Comparison of ENCODE assay signal across 11 cellular contexts in genomic region chr11:76668362-76669155, GRCh38. TPM values are rescaled to one million over a fixed set of nuclear protein-coding genes. Genes with fewer than 3 reads are reported as not detected.
DNase-seq lines count a peak whose midpoint lies in the region; ATAC-seq, FAIRE-seq and TF ChIP-seq lines count a peak whose summit lies in the region.
"Had no signal": no experiment of that assay in that cellular context is flagged by ENCODE, and none has a peak within 500 bp of the region (broad histone marks: within the 10 kb centered on the region; RNA-seq: fewer than 3 reads in every experiment).

No MANE protein-coding gene starts in this region.

- no peak for ATAC-seq in K562
- ATAC-seq in stimulated activated naive B cell treated with anti-CD40 and anti-IgM and Interleukin-4, amounts not matched to agents 10 μg/mL and 1 μg/mL and 100 μg/mL, for 72 hours (replicated peaks): no peak

- H3K9me3 Mint-ChIP-seq in stimulated activated naive B cell treated with anti-CD40 and anti-IgM and Interleukin-4, amounts not matched to agents 10 μg/mL and 1 μg/mL and 100 μg/mL, for 72 hours: no peaks in the 10 kb centered on the region

- BruUV-seq in K562 (replicated peaks; lab: Mats Ljungman, UMichigan): no TSS peak

- TF ChIP-seq EP300 in K562 (IDR thresholded peaks at IDR 0.05; ENCODE audit: low read length): no peak

- TF ChIP-seq POLR2A in K562 (conservative IDR thresholded peaks at IDR 0.05) (no peak), lower leg skin (IDR thresholded peaks at IDR 0.05) (no peak)

- H2AFZ ChIP-seq in K562 (ENCODE audit: low read depth, low read length): no peak overlapping the region

- no peak for FAIRE-seq in K562 (lab: Jason Lieb, UNC)
- FAIRE-seq: TTC549 had no signal

- intact Hi-C loops in K562 (cut with micrococcal nuclease): no loop called here
- intact Hi-C loops in lower leg skin (cut with DNase I; ENCODE audit: low total_unique reads): no loop called here

- H3K4me1 ChIP-seq in HUES6 (ENCODE audit: control insufficient read depth, insufficient read depth, low read length) (peaks cover 22% of the 10 kb centered on the region; the same call in 1 of the 2 replicates), K562 (replicated peaks in 1 of 2; ENCODE audit: control insufficient read depth in 2 of 2, insufficient read depth in 2 of 2, low read length in 2 of 2) (peaks cover 18 to 39% of the 10 kb centered on the region in 2 experiments; a peak in 4 of 5 replicates)

- H3K9ac ChIP-seq in HUES6 (ENCODE audit: low read length) (peak overlapping the region; percentile 24), K562 (ENCODE audit: insufficient read depth in 1 of 2, low read depth in 2 of 2, low read length in 2 of 2) (0 out of 4 replicates have a peak overlapping the region, but pooled peaks of 1 of the 2 experiments have one; percentile 7)

- in situ Hi-C loops in K562 (cut with MboI): no loop called here

- 0 out of 2 replicates have a peak, but pooled peaks cover 18% of the 10 kb centered on the region for H4K20me1 ChIP-seq in K562 (replicated peaks; ENCODE audit: control insufficient read depth, insufficient read depth, low read length)

- H3K4me1 Mint-ChIP-seq in stimulated activated naive B cell treated with anti-CD40 and anti-IgM and Interleukin-4, amounts not matched to agents 10 μg/mL and 1 μg/mL and 100 μg/mL, for 72 hours: peaks cover 76 to 89% of the 10 kb centered on the region in 2 donors

- no peak overlapping the region for H3K27ac ChIP-seq in HUES6 (ENCODE audit: low read depth, low read length)
- no peak overlapping the region for H3K27ac ChIP-seq in K562 (ENCODE audit: extremely low read depth, low read depth, low read length)

- no peak for TF ChIP-seq RAD21 in K562 (CRISPR knock-in tag; conservative IDR thresholded peaks at IDR 0.05 in 1 of 2, IDR thresholded peaks at IDR 0.05 in 1 of 2)

- H3K4me2 ChIP-seq in K562 (ENCODE audit: insufficient read depth, low read length): no peak overlapping the region

- H3K36me3 ChIP-seq in HUES6 (ENCODE audit: control insufficient read depth, insufficient read depth, low read length): no peaks in the 10 kb centered on the region
- no peaks in the 10 kb centered on the region for H3K36me3 ChIP-seq in K562 (ENCODE audit: control insufficient read depth, insufficient read depth, low read length)

- CTCF ChIA-PET in K562 (lab: Yijun Ruan, JAX; ENCODE audit: low intra/inter-chr PET ratio): no interaction called here

- POLR2A ChIA-PET in K562 (lab: Yijun Ruan, JAX): interaction anchor here (0.6 to 0.9 kb wide), 2 partner anchors 12 to 14 kb away, joined by 3 to 4 read pairs; no protein-coding TSS in a partner anchor

- WGBS in K562 (ENCODE audit: insufficient coverage, low coverage, missing lambda C conversion rate): 28% methylated on average over 2 of the region's 3 CpGs
- WGBS in lower leg skin, 2 donors: 82 to 85% methylated on average over 3 of the region's 3 CpGs

- no peak for DNase-seq in K562 (ENCODE audit: extremely low read depth in 1 of 4, low spot score in 3 of 4)
- peak in 1 of 2 donors; percentile 72 for DNase-seq in lower leg skin (ENCODE audit: low spot score in 2 of 2)
- no peak for DNase-seq in stimulated activated naive B cell treated with anti-CD40 and anti-IgM and Interleukin-4, amounts not matched to agents 10 μg/mL and 1 μg/mL and 100 μg/mL, for 72 hours
- DNase-seq in NCI-H1048 (lab: John Stamatoyannopoulos, UW): no peak
- no peak for DNase-seq in NCI-H1105 (lab: John Stamatoyannopoulos, UW)
- DNase-seq in ecto neural progenitor cell (ENCODE audit: low spot score): no peak
- DNase-seq in iPS-NIHi11 (ENCODE audit: low spot score): no peak
- DNase-seq: amygdala, EL had no signal

- peaks cover 60 to 65% of the 10 kb centered on the region in 2 donors for H3K36me3 Mint-ChIP-seq in stimulated activated naive B cell treated with anti-CD40 and anti-IgM and Interleukin-4, amounts not matched to agents 10 μg/mL and 1 μg/mL and 100 μg/mL, for 72 hours

- H3K79me2 ChIP-seq in K562 (ENCODE audit: control insufficient read depth, insufficient read depth, low read length): no peaks in the 10 kb centered on the region

- peak overlapping the region; percentile 93 for H3K27ac Mint-ChIP-seq in stimulated activated naive B cell treated with anti-CD40 and anti-IgM and Interleukin-4, amounts not matched to agents 10 μg/mL and 1 μg/mL and 100 μg/mL, for 72 hours

- H3K9me1 ChIP-seq in K562 (ENCODE audit: control insufficient read depth, insufficient read depth, low read length): no peaks in the 10 kb centered on the region

- peak overlapping the region; percentile 84 to 87 for H3K4me3 Mint-ChIP-seq in stimulated activated naive B cell treated with anti-CD40 and anti-IgM and Interleukin-4, amounts not matched to agents 10 μg/mL and 1 μg/mL and 100 μg/mL, for 72 hours

- TF ChIP-seq CTCF in K562 (IDR thresholded peaks at IDR 0.05 in 2 of 3, conservative IDR thresholded peaks at IDR 0.05 in 1 of 3; ENCODE audit: insufficient read depth in 2 of 3, low read depth in 1 of 3, low read length in 3 of 3) (no peak), lower leg skin (IDR thresholded peaks at IDR 0.05) (no peak)

- H3K27me3 ChIP-seq in HUES6 (ENCODE audit: control insufficient read depth, insufficient read depth, low read length): peaks cover 39% of the 10 kb centered on the region
- H3K27me3 ChIP-seq in K562 (ENCODE audit: control insufficient read depth in 2 of 2, insufficient read depth in 2 of 2, low read length in 2 of 2): peaks cover 12 to 24% of the 10 kb centered on the region in 2 experiments

- no peaks in the 10 kb centered on the region for H3K9me3 ChIP-seq in HUES6 (ENCODE audit: control insufficient read depth, insufficient read depth, low read depth, low read length)
- H3K9me3 ChIP-seq in K562 (replicated peaks; ENCODE audit: control insufficient read depth, insufficient read depth, low read depth, low read length): no peaks in the 10 kb centered on the region

- H3K27me3 Mint-ChIP-seq in stimulated activated naive B cell treated with anti-CD40 and anti-IgM and Interleukin-4, amounts not matched to agents 10 μg/mL and 1 μg/mL and 100 μg/mL, for 72 hours: no peaks in the 10 kb centered on the region

- H3K4me3 ChIP-seq in HUES6 (ENCODE audit: low read depth, low read length) (no peak overlapping the region; the same call in 1 of the 2 replicates), K562 (no peak overlapping the region), lower leg skin (ENCODE audit: low read depth, poor library complexity, severe bottlenecking) (peak overlapping the region; percentile 9)

TF ChIP-seq in K562, 482 proteins besides CTCF, POLR2A, EP300 and RAD21:
- TF ChIP-seq KDM1A (IDR thresholded peaks at IDR 0.05) (0 out of 4 replicates have a peak, but pooled peaks of 1 of the 2 experiments have one; percentile 9), BCOR (IDR thresholded peaks at IDR 0.05) (peak; percentile 53; the same call in 1 of the 2 replicates), YBX1 (IDR thresholded peaks at IDR 0.05) (no peak)

RNA-seq across cellular contexts. Expression of gene LRRC32, which starts 2.0 kb away (rescaled TPM):
- 0.21 and 0.65 TPM in 2 replicates for total RNA-seq in K562 (2011; cell fraction: chromatin; rRNA removed; ENCODE audit: low replicate concordance)
- total RNA-seq in K562 (2011; cell fraction: nucleolus; rRNA removed): 0.79 and 1.3 TPM in 2 replicates
- 0.76 and 0.81 TPM in 2 replicates for total RNA-seq in K562 (2011; cell fraction: nucleoplasm; rRNA removed)
- 0.16 and 0.50 TPM in 2 replicates for total RNA-seq in K562 (2014; rRNA removed)
- 0.16 TPM in 1 of 2 replicates, not detected in the other for total RNA-seq in K562 (2014; rRNA removed; fragmentation: Illumina TruSeq; extraction: Trizol)
- not detected in 2 replicates for total RNA-seq in K562 (2015; rRNA removed; fragmentation: Illumina TruSeq; extraction: Trizol)
- total RNA-seq in K562 (2021): 0.20 and 0.31 TPM in 2 replicates
- polyA plus RNA-seq in K562 (2011; rRNA removed): 0.10 and 0.47 TPM in 2 replicates
- polyA plus RNA-seq in K562 (2011; cell fraction: cytosol; rRNA removed): 0.44 and 0.48 TPM in 2 replicates
- 0.41 and 0.63 TPM in 2 replicates for polyA plus RNA-seq in K562 (2011; cell fraction: nucleus; rRNA removed)
- 0.12 and 0.65 TPM in 2 replicates for polyA plus RNA-seq in K562 (2012)
- polyA plus RNA-seq in K562 (2014; fragmentation: Illumina TruSeq; extraction: Trizol): 0.18 and 0.44 TPM in 2 replicates
- polyA plus RNA-seq in K562 (2014; fragmentation: Nextera tagmentation; extraction: Ambion mirVana): not detected
- polyA plus RNA-seq in K562 (2014; rRNA removed): 0.08 TPM in 1 of 2 replicates, not detected in the other
- 0.53 and 0.57 TPM in 2 replicates for polyA minus RNA-seq in K562 (2011; rRNA and poly(A)+ RNA removed)
- 0.55 and 0.67 TPM in 2 replicates for polyA minus RNA-seq in K562 (2011; cell fraction: cytosol; rRNA and poly(A)+ RNA removed)
- polyA minus RNA-seq in K562 (2011; cell fraction: nucleus; rRNA and poly(A)+ RNA removed): 0.13 and 0.56 TPM in 2 replicates
- total RNA-seq in lower leg skin: 10 to 100 TPM in 3 of 4 donors, 1 to 10 TPM in 1; 9.0 to 42.5 (median 18.7) TPM

Comparison
In these comparisons a context has a peak if more than half of its experiments do, and no peak if none do; other contexts are left out.
1. RNA of gene LRRC32, which starts 2.0 kb away (total RNA-seq): 9.0 to 42.5 TPM in lower leg skin; 0.16 to 1.3 TPM in K562; every median in the first group is over 4 times any median in the second.